ENCODE assay signal across 15 cellular contexts in genomic region chr6:53797304-53797703, GRCh38. TPM values are rescaled to one million over a fixed set of nuclear protein-coding genes. Genes with fewer than 3 reads are reported as not detected.
DNase-seq lines count a peak whose midpoint lies in the region; ATAC-seq and TF ChIP-seq lines count a peak whose summit lies in the region.
"Had no signal": no experiment of that assay in that cellular context is flagged by ENCODE, and none has a peak within 500 bp of the region (broad histone marks: within the 10 kb centered on the region; RNA-seq: fewer than 3 reads in every experiment).

No MANE protein-coding gene starts in this region.

- no peaks in the 10 kb centered on the region for H3K9me3 ChIP-seq in CD8-positive, alpha-beta T cell (ENCODE audit: low read length)
- H3K9me3 ChIP-seq in T-helper 17 cell (ENCODE audit: control insufficient read depth, low read length, poor library complexity, severe bottlenecking): no peaks in the 10 kb centered on the region
- H3K9me3 ChIP-seq: gastroesophageal sphincter had no signal

- CTCF ChIA-PET in CD8-positive, alpha-beta T cell (lab: Charles Lee): no interaction called here

- DNase-seq in CD8-positive, alpha-beta T cell: no peak
- DNase-seq in T-helper 17 cell (no peak), epithelial cell of esophagus (ENCODE audit: low read depth) (no peak), progenitor cell of endocrine pancreas (ENCODE audit: low spot score, unreplicated experiment) (no peak), AG08395 (ENCODE audit: low spot score) (no peak), cerebellar nuclear complex (lab: John Stamatoyannopoulos, UW) (no peak), NCI-H2107 (lab: John Stamatoyannopoulos, UW) (no peak)
- DNase-seq: activated B cell treated with CpG ODN at 0.5 μM for 24 hours; effector memory CD4-positive, alpha-beta T cell; NCI-H1694 treated with DMSO at 0.1 percent for 48 hours; NCI-H524; OCI-M1; posterior cingulate gyrus had no signal

- H3K27me3 Mint-ChIP-seq in CD8-positive, alpha-beta T cell (ENCODE audit: low read depth): peaks cover 5% of the 10 kb centered on the region
- H3K27me3 Mint-ChIP-seq in T-helper 17 cell: no peaks in the 10 kb centered on the region
- no peaks in the 10 kb centered on the region for H3K27me3 Mint-ChIP-seq in progenitor cell of endocrine pancreas

- H3K27me3 ChIP-seq in CD8-positive, alpha-beta T cell (ENCODE audit: insufficient read depth, low read length): no peaks in the 10 kb centered on the region
- H3K27me3 ChIP-seq: gastroesophageal sphincter had no signal

- no peak for TF ChIP-seq CTCF in CD8-positive, alpha-beta T cell (IDR thresholded peaks at IDR 0.05)
- TF ChIP-seq CTCF in epithelial cell of esophagus (IDR thresholded peaks at IDR 0.05; ENCODE audit: insufficient read depth, low read depth, low read length, missing control alignments): no peak
- TF ChIP-seq CTCF in progenitor cell of endocrine pancreas (IDR thresholded peaks at IDR 0.05; ENCODE audit: unreplicated experiment): no peak

- POLR2A ChIA-PET in CD8-positive, alpha-beta T cell (lab: Charles Lee): interaction anchor here (1.1 kb wide), 1 partner anchor 802 kb away, joined by 3 read pairs; the partner anchor contains the start of gene GSTA4

- peak overlapping the region; percentile 13 for H3K27ac Mint-ChIP-seq in CD8-positive, alpha-beta T cell
- H3K27ac Mint-ChIP-seq in T-helper 17 cell (peak overlapping the region; percentile 67), progenitor cell of endocrine pancreas (peak overlapping the region; percentile 98)
- H3K27ac Mint-ChIP-seq: activated B cell treated with CpG ODN at 0.5 μM for 24 hours had no signal

- no peak for ATAC-seq in CD8-positive, alpha-beta T cell
- ATAC-seq in T-helper 17 cell (no peak), GM21367 (IDR thresholded peaks at IDR 0.05; ENCODE audit: unreplicated experiment) (no peak)
- ATAC-seq: gastroesophageal sphincter had no signal

- peaks cover 10% of the 10 kb centered on the region for H3K36me3 Mint-ChIP-seq in CD8-positive, alpha-beta T cell
- H3K36me3 Mint-ChIP-seq in T-helper 17 cell (ENCODE audit: low read depth): peaks cover 2% of the 10 kb centered on the region
- H3K36me3 Mint-ChIP-seq in progenitor cell of endocrine pancreas (ENCODE audit: insufficient read depth): peaks cover 3% of the 10 kb centered on the region

- no peak overlapping the region for H3K4me3 Mint-ChIP-seq in CD8-positive, alpha-beta T cell
- H3K4me3 Mint-ChIP-seq in T-helper 17 cell (no peak overlapping the region), progenitor cell of endocrine pancreas (ENCODE audit: low read depth) (peak overlapping the region; percentile 90)

- H3K4me1 Mint-ChIP-seq in CD8-positive, alpha-beta T cell (ENCODE audit: low read depth): peaks cover 27% of the 10 kb centered on the region
- H3K4me1 Mint-ChIP-seq in T-helper 17 cell (peaks cover 43% of the 10 kb centered on the region), progenitor cell of endocrine pancreas (ENCODE audit: low read depth) (peaks cover 45% of the 10 kb centered on the region)

- H3K4me1 ChIP-seq in CD8-positive, alpha-beta T cell (ENCODE audit: insufficient read depth, low read length): peaks cover 13% of the 10 kb centered on the region

- H3K4me3 ChIP-seq in CD8-positive, alpha-beta T cell (ENCODE audit: low read depth, low read length): no peak overlapping the region
- peak overlapping the region; percentile 86 for H3K4me3 ChIP-seq in epithelial cell of esophagus (ENCODE audit: low read length)

- no peaks in the 10 kb centered on the region for H3K36me3 ChIP-seq in CD8-positive, alpha-beta T cell (ENCODE audit: insufficient read depth, low read length)
- H3K36me3 ChIP-seq: gastroesophageal sphincter had no signal

- no peak overlapping the region for H3K27ac ChIP-seq in CD8-positive, alpha-beta T cell (ENCODE audit: low read depth, low read length)

- intact Hi-C loops in CD8-positive, alpha-beta T cell (cut with DNase I, micrococcal nuclease): loop anchor here (5.0 to 10.0 kb wide), 4 partner anchors 250 to 1435 kb away; partner anchors contain the start of genes GCLC (in 1 of the 2), GSTA4 (in 1 of the 2) and PAQR8 (in 1 of the 2)

- no peaks in the 10 kb centered on the region for H3K9me3 Mint-ChIP-seq in CD8-positive, alpha-beta T cell
- no peaks in the 10 kb centered on the region for H3K9me3 Mint-ChIP-seq in progenitor cell of endocrine pancreas (ENCODE audit: low read depth)
- H3K9me3 Mint-ChIP-seq: activated B cell treated with CpG ODN at 0.5 μM for 24 hours had no signal

RNA-seq across cellular contexts. Expression of gene LRRC1, which starts 2.5 kb away (rescaled TPM):
- total RNA-seq in CD8-positive, alpha-beta T cell: under 1 TPM; 0.47 to 0.87 TPM
- total RNA-seq in T-helper 17 cell (1 to 10 TPM; 2.5 to 4.0 TPM), progenitor cell of endocrine pancreas (36.2 and 39.2 TPM in 2 replicates)

Comparison
In these comparisons a context has a peak if more than half of its experiments do, and no peak if none do; other contexts are left out.
1. H3K27ac Mint-ChIP-seq: peak in every context shown above with its lines; median percentile 98 in progenitor cell of endocrine pancreas; 67 in T-helper 17 cell; 13 in CD8-positive, alpha-beta T cell.